ENCODE assay signal across 1 cellular context in genomic region chr19:54096642-54097106, GRCh38.
TF ChIP-seq lines count a peak whose summit lies in the region.

No MANE protein-coding gene starts in this region.

TF ChIP-seq in H1, 55 proteins besides CTCF, POLR2A, EP300 and RAD21:
- TF ChIP-seq RFX5 (IDR thresholded peaks at IDR 0.05; ENCODE audit: borderline replicate concordance, low read depth, low read length) (no peak), RBBP5 (IDR thresholded peaks at IDR 0.05; ENCODE audit: borderline replicate concordance, low read depth, low read length) (0 out of 2 replicates have a peak, but pooled peaks have one; percentile 1), SUZ12 (IDR thresholded peaks at IDR 0.05; ENCODE audit: low read length) (peak; percentile 26; the same call in 1 of the 2 replicates), RNF2 (IDR thresholded peaks at IDR 0.05; ENCODE audit: borderline replicate concordance, low read depth, low read length, missing control alignments, poor library complexity, severe bottlenecking) (no peak), HDAC2 (IDR thresholded peaks at IDR 0.05; ENCODE audit: borderline replicate concordance in 1 of 2, low read depth in 2 of 2, low read length in 2 of 2) (no peak), YY1 (IDR thresholded peaks at IDR 0.05; ENCODE audit: low read depth, low read length) (no peak), ASH2L (IDR thresholded peaks at IDR 0.05; ENCODE audit: low read length) (no peak), EGR1 (IDR thresholded peaks at IDR 0.05; ENCODE audit: borderline replicate concordance, low read depth, low read length) (0 out of 2 replicates have a peak, but pooled peaks have one; percentile 1), SRF (IDR thresholded peaks at IDR 0.05; ENCODE audit: low read depth, low read length) (no peak), TBP (IDR thresholded peaks at IDR 0.05; ENCODE audit: low read depth, low read length) (no peak), CTBP2 (IDR thresholded peaks at IDR 0.05; ENCODE audit: borderline replicate concordance, insufficient read depth, insufficient read length, low read length) (no peak), NRF1 (IDR thresholded peaks at IDR 0.05; ENCODE audit: low read depth, low read length) (no peak)
